Comparison of ENCODE assay signal across 8 cellular contexts in the genomic region with DNA sequence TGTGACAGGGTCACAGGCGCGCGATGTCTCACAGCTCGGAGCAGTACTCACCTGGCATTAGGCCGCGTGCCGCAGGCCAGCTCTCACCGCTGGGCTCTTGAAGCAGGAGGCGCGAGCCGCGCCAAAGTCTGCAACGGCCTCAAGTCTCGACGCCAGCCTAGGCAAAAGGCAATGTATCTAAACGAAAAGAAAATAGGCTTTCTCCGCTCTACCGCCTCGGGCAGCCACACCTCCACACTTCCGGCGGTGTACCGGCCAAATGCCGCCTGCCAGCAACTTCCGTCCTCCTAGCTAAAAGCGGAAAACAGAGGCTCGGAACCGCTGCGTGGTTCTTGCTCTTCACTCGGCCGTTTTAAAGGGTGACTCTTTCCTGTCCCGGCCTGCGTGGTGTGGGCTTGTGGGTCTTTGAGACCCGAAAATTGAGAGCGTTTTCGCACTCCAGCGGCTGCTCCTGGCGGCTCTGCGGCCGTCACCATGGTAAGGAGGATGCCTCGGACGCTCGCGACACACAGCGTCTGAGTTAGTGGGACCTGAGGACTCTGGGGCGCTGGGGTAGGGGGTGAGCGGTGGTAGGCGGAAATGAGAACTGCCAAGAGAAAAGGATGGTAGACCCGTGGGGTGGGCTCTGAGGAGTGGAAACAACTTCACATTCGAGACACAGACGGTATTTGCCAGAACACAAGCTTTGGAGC. TPM values are rescaled to one million over a fixed set of nuclear protein-coding genes. Genes with fewer than 3 reads are reported as not detected.
DNase-seq lines count a peak whose midpoint lies in the region; ATAC-seq lines count a peak whose summit lies in the region.

A gene with protein sequence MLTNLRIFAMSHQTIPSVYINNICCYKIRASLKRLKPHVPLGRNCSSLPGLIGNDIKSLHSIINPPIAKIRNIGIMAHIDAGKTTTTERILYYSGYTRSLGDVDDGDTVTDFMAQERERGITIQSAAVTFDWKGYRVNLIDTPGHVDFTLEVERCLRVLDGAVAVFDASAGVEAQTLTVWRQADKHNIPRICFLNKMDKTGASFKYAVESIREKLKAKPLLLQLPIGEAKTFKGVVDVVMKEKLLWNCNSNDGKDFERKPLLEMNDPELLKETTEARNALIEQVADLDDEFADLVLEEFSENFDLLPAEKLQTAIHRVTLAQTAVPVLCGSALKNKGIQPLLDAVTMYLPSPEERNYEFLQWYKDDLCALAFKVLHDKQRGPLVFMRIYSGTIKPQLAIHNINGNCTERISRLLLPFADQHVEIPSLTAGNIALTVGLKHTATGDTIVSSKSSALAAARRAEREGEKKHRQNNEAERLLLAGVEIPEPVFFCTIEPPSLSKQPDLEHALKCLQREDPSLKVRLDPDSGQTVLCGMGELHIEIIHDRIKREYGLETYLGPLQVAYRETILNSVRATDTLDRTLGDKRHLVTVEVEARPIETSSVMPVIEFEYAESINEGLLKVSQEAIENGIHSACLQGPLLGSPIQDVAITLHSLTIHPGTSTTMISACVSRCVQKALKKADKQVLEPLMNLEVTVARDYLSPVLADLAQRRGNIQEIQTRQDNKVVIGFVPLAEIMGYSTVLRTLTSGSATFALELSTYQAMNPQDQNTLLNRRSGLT (minus strand): TSS at position 231 of the 692 bp plus-strand sequence. CDS start 3,375 bp downstream, outside the sequence.
A gene (plus strand): TSS at position 363 of the 692 bp plus-strand sequence. CDS start 112 bp downstream, at position 475.

- peak within 1 kb of the TSS; percentile 80 for H3K27ac ChIP-seq in epithelial cell of prostate

- H3K4me1 Mint-ChIP-seq in IgD-negative memory B cell = peaks cover 19 to 29% (median 23%) of the 10 kb centered on the region in 3 donors

- H3K27ac Mint-ChIP-seq in IgD-negative memory B cell = peak within 1 kb of the TSS; percentile 89 to 99 (median 98)

- H3K27me3 Mint-ChIP-seq in IgD-negative memory B cell = no peaks in the 10 kb centered on the region

- DNase-seq in DMS 273 treated with DMSO at 0.1 percent for 48 hours (lab: John Stamatoyannopoulos, UW) (peak; percentile 88), OCI-M2 (lab: John Stamatoyannopoulos, UW; ENCODE audit: unreplicated experiment) (peak; percentile 62), activated T-cell treated with anti-CD3 and anti-CD28 coated beads for 48 hours (ENCODE audit: low read depth) (peak; percentile 90), epithelial cell of prostate (ENCODE audit: low read depth, low spot score) (peak; percentile 76), mucosa of gallbladder (ENCODE audit: low spot score) (peak; percentile 94)
- peak; percentile 85 to 86 for DNase-seq in stimulated activated CD8-positive, alpha-beta memory T cell treated with anti-CD3 and anti-CD28 coated beads, Interleukin-4, amount 100 ng/mL, for 4 hours (ENCODE audit: low read depth in 2 of 2, low spot score in 1 of 2)

- no peaks in the 10 kb centered on the region for H3K36me3 Mint-ChIP-seq in IgD-negative memory B cell

- H3K4me3 Mint-ChIP-seq in IgD-negative memory B cell = peak within 1 kb of the TSS; percentile 98 to 100 (median 100)

- ATAC-seq in GM21529 (IDR thresholded peaks at IDR 0.05; ENCODE audit: unreplicated experiment) = peak; percentile 89

- H3K9me3 Mint-ChIP-seq in IgD-negative memory B cell = no peaks in the 10 kb centered on the region

RNA-seq across cellular contexts. Expression of the first gene that starts in this region (rescaled TPM):
- 8.5 TPM for polyA plus RNA-seq in IgD-negative memory B cell
- total RNA-seq in mucosa of gallbladder = 21.4 TPM

RNA-seq across cellular contexts. Expression of the second gene that starts in this region (rescaled TPM):
- 56.6 TPM for polyA plus RNA-seq in IgD-negative memory B cell
- total RNA-seq in mucosa of gallbladder = 56.3 TPM

Comparison
In these comparisons a context has a peak if more than half of its experiments do, and no peak if none do; other contexts are left out.
1. Peak in every context shown above with its lines: DNase-seq, ATAC-seq and H3K27ac ChIP-seq.